8 cellular contexts compared by ENCODE assay signal in the genomic region with DNA sequence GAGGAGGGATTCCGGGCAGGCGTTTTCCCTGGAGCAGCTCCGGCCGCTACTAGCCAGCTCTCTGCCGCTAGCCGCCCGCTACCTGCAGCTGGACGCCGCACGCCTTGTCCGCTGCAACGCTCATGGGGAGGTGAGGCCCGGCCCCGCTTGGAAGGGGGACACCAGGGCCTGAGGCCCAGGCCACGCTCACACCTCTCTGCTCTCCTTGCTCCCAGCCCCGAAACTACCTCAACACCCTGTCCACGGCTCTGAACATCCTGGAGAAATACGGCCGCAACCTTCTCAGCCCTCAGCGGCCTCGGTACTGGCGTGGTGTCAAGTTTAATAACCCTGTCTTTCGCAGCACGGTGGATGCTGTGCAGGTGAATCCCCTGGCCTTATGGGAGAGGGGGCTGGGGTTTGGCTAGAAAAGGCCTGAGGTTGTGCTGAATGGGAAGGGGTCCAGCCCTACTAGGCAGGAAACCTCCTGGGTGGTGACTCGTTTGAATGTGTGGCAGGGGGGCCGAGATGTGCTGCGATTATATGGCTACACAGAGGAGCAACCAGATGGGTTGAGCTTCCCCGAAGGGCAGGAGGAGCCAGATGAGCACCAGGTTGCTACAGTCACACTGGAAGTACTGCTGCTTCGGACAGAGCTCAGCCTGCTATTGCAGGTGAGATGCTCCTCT. TPM values are rescaled to one million over a fixed set of nuclear protein-coding genes. Genes with fewer than 3 reads are reported as not detected.
DNase-seq lines count a peak whose midpoint lies in the region; ATAC-seq, FAIRE-seq and TF ChIP-seq lines count a peak whose summit lies in the region.

No MANE protein-coding gene starts in this region.

- peaks cover 62% of the 10 kb centered on the region for H3K79me2 ChIP-seq in keratinocyte (ENCODE audit: control insufficient read depth, insufficient read depth, low read length)

- H2AFZ ChIP-seq in keratinocyte (ENCODE audit: control insufficient read depth, low read length), result no peak overlapping the region

- no peaks in the 10 kb centered on the region for H3K9me3 ChIP-seq in keratinocyte (ENCODE audit: control insufficient read depth, low read depth, low read length)

- no peaks in the 10 kb centered on the region for H4K20me1 ChIP-seq in keratinocyte (ENCODE audit: control insufficient read depth, extremely low read depth, insufficient read depth, low read length)

- no peaks in the 10 kb centered on the region for H3K27me3 ChIP-seq in keratinocyte (ENCODE audit: control insufficient read depth, extremely low read depth, insufficient read depth, low read length)

- peaks cover 2% of the 10 kb centered on the region for H3K9me1 ChIP-seq in keratinocyte (ENCODE audit: control insufficient read depth, extremely low read depth, insufficient read depth, low read length)

- H3K4me3 ChIP-seq in keratinocyte (ENCODE audit: control insufficient read depth in 2 of 3, extremely low read depth in 1 of 3, insufficient read depth in 2 of 3, low read depth in 1 of 3, low read length in 3 of 3), result peak overlapping the region; percentile 82 to 97 (median 91)

- dilution Hi-C loops in keratinocyte (cut with MboI; ENCODE audit: extremely low pct_ligation_motif_present, low sequenced_read_pairs), result no loop called here

- H3K27ac Mint-ChIP-seq in T-helper 2 cell treated with Interferon-gamma antibody and Interleukin-4, amounts not matched to agents 5 μg/mL and 100 μg/mL, for 36 hours, result peak overlapping the region; percentile 82
- H3K27ac Mint-ChIP-seq in activated naive CD4-positive, alpha-beta T cell treated with anti-CD3 and anti-CD28 coated beads, Interleukin-2, amount 50 U/mL, for 72 hours, result peak overlapping the region; percentile 95 to 96

- peaks cover 73% of the 10 kb centered on the region for H3K36me3 Mint-ChIP-seq in T-helper 2 cell treated with Interferon-gamma antibody and Interleukin-4, amounts not matched to agents 5 μg/mL and 100 μg/mL, for 36 hours (ENCODE audit: low read depth)
- H3K36me3 Mint-ChIP-seq in activated naive CD4-positive, alpha-beta T cell treated with anti-CD3 and anti-CD28 coated beads, Interleukin-2, amount 50 U/mL, for 72 hours, result peaks cover 51 to 60% of the 10 kb centered on the region in 2 donors

- DNase-seq in T-helper 2 cell treated with Interferon-gamma antibody and Interleukin-4, amounts not matched to agents 5 μg/mL and 100 μg/mL, for 36 hours (ENCODE audit: low spot score), result no peak
- DNase-seq in T-helper 2 cell (no peak), keratinocyte (ENCODE audit: low read depth, low spot score) (no peak), Ammon's horn (ENCODE audit: low spot score) (no peak)
- no peak for DNase-seq in activated naive CD4-positive, alpha-beta T cell treated with anti-CD3 and anti-CD28 coated beads, Interleukin-2, amount 50 U/mL, for 72 hours (ENCODE audit: low spot score in 2 of 2)
- DNase-seq in activated effector memory CD4-positive, alpha-beta T cell treated with anti-CD3 and anti-CD28 coated beads, Interleukin-2, amount 50 U/mL, for 16 hours, result no peak

- H3K27me3 Mint-ChIP-seq in T-helper 2 cell treated with Interferon-gamma antibody and Interleukin-4, amounts not matched to agents 5 μg/mL and 100 μg/mL, for 36 hours (ENCODE audit: low read depth), result no peaks in the 10 kb centered on the region

- peaks cover 20% of the 10 kb centered on the region for H3K4me1 ChIP-seq in keratinocyte (ENCODE audit: control insufficient read depth, extremely low read depth, insufficient read depth, low read length)

- no peak for ATAC-seq in activated naive CD4-positive, alpha-beta T cell treated with anti-CD3 and anti-CD28 coated beads, Interleukin-2, amount 50 U/mL, for 72 hours
- no peak for ATAC-seq in HG02852 (IDR thresholded peaks at IDR 0.05; ENCODE audit: unreplicated experiment)

- FAIRE-seq in keratinocyte (lab: Jason Lieb, UNC), result no peak

- TF ChIP-seq CTCF in keratinocyte (optimal IDR thresholded peaks at IDR 0.05 in 1 of 3, IDR thresholded peaks at IDR 0.05 in 1 of 3, conservative IDR thresholded peaks at IDR 0.05 in 1 of 3; ENCODE audit: extremely low read depth in 1 of 3, insufficient read depth in 2 of 3, low read length in 3 of 3), result no peak

- H3K27ac ChIP-seq in keratinocyte (ENCODE audit: control insufficient read depth, insufficient read depth, low read length), result peak overlapping the region; percentile 52
- peak overlapping the region; percentile 59 for H3K27ac ChIP-seq in temporal lobe (ENCODE audit: low read depth, low read length)

- peaks cover 48% of the 10 kb centered on the region for H3K4me1 Mint-ChIP-seq in T-helper 2 cell treated with Interferon-gamma antibody and Interleukin-4, amounts not matched to agents 5 μg/mL and 100 μg/mL, for 36 hours (ENCODE audit: low read depth)

- peaks cover 30 to 46% of the 10 kb centered on the region in 2 experiments for H3K36me3 ChIP-seq in keratinocyte (ENCODE audit: control insufficient read depth in 2 of 2, extremely low read depth in 1 of 2, insufficient read depth in 2 of 2, low read length in 2 of 2)

- peak overlapping the region; percentile 100 for H3K4me3 Mint-ChIP-seq in T-helper 2 cell treated with Interferon-gamma antibody and Interleukin-4, amounts not matched to agents 5 μg/mL and 100 μg/mL, for 36 hours

- no peaks in the 10 kb centered on the region for H3K9me3 Mint-ChIP-seq in T-helper 2 cell treated with Interferon-gamma antibody and Interleukin-4, amounts not matched to agents 5 μg/mL and 100 μg/mL, for 36 hours
- H3K9me3 Mint-ChIP-seq in activated naive CD4-positive, alpha-beta T cell treated with anti-CD3 and anti-CD28 coated beads, Interleukin-2, amount 50 U/mL, for 72 hours, result no peaks in the 10 kb centered on the region

- H3K4me2 ChIP-seq in keratinocyte (ENCODE audit: control insufficient read depth, extremely low read depth, insufficient read depth, low read depth, low read length), result peak overlapping the region; percentile 97

- H3K9ac ChIP-seq in keratinocyte (ENCODE audit: control insufficient read depth, extremely low read depth, insufficient read depth, low read length), result peak overlapping the region; percentile 88

RNA-seq across cellular contexts. Expression of gene RNF31, which starts 0.6 kb away (rescaled TPM):
- total RNA-seq in activated naive CD4-positive, alpha-beta T cell treated with anti-CD3 and anti-CD28 coated beads, Interleukin-2, amount 50 U/mL, for 72 hours, result 10 to 100 TPM; 81.5 to 90.7 TPM
- polyA plus RNA-seq in keratinocyte, result 17.4 to 23.0 TPM (median 19.8 TPM) in 3 replicates
- polyA plus RNA-seq in keratinocyte (2011; ENCODE audit: low read depth), result 12.7 TPM
- polyA plus RNA-seq in keratinocyte (2011; cell fraction: cytosol; rRNA removed), result 11.5 and 15.8 TPM in 2 replicates
- 70.4 and 79.7 TPM in 2 replicates for polyA plus RNA-seq in keratinocyte (2011; cell fraction: nucleus; rRNA removed)
- polyA plus RNA-seq in keratinocyte (2012; ENCODE audit: low replicate concordance), result 24.5 and 40.7 TPM in 2 replicates
- 56.4 to 154 TPM (median 60.1 TPM) in 3 replicates for polyA minus RNA-seq in keratinocyte
- polyA minus RNA-seq in keratinocyte (2011; cell fraction: cytosol; rRNA and poly(A)+ RNA removed), result 20.3 TPM
- 36.2 and 52.2 TPM in 2 replicates for polyA minus RNA-seq in keratinocyte (2011; cell fraction: nucleus; rRNA and poly(A)+ RNA removed)
- 27.5 TPM for total RNA-seq in temporal lobe

RNA-seq across cellular contexts. Expression of gene PSME2, which starts 1.5 kb away (rescaled TPM):
- total RNA-seq in activated naive CD4-positive, alpha-beta T cell treated with anti-CD3 and anti-CD28 coated beads, Interleukin-2, amount 50 U/mL, for 72 hours, result 100 to 1,000 TPM; 452 to 507 TPM
- 156 to 161 TPM (median 158 TPM) in 3 replicates for polyA plus RNA-seq in keratinocyte
- polyA plus RNA-seq in keratinocyte (2011; ENCODE audit: low read depth), result 31.8 TPM
- polyA plus RNA-seq in keratinocyte (2011; cell fraction: cytosol; rRNA removed), result 129 and 149 TPM in 2 replicates
- polyA plus RNA-seq in keratinocyte (2011; cell fraction: nucleus; rRNA removed), result 167 and 173 TPM in 2 replicates
- 94.0 and 206 TPM in 2 replicates for polyA plus RNA-seq in keratinocyte (2012; ENCODE audit: low replicate concordance)
- 39.1 to 68.2 TPM (median 60.0 TPM) in 3 replicates for polyA minus RNA-seq in keratinocyte
- 45.7 TPM for polyA minus RNA-seq in keratinocyte (2011; cell fraction: cytosol; rRNA and poly(A)+ RNA removed)
- polyA minus RNA-seq in keratinocyte (2011; cell fraction: nucleus; rRNA and poly(A)+ RNA removed), result 26.5 and 34.2 TPM in 2 replicates
- 17.2 TPM for total RNA-seq in temporal lobe

RNA-seq across cellular contexts. Expression of gene EMC9, which starts 6.5 kb away (rescaled TPM):
- 10 to 100 TPM; 36.8 to 64.2 TPM for total RNA-seq in activated naive CD4-positive, alpha-beta T cell treated with anti-CD3 and anti-CD28 coated beads, Interleukin-2, amount 50 U/mL, for 72 hours
- polyA plus RNA-seq in keratinocyte, result 9.5 to 14.2 TPM (median 11.0 TPM) in 3 replicates
- polyA plus RNA-seq in keratinocyte (2011; ENCODE audit: low read depth), result 10.6 TPM
- polyA plus RNA-seq in keratinocyte (2011; cell fraction: cytosol; rRNA removed), result 4.8 and 7.9 TPM in 2 replicates
- 9.9 and 11.8 TPM in 2 replicates for polyA plus RNA-seq in keratinocyte (2011; cell fraction: nucleus; rRNA removed)
- polyA plus RNA-seq in keratinocyte (2012; ENCODE audit: low replicate concordance), result 14.9 and 21.0 TPM in 2 replicates
- 4.1 to 5.1 TPM (median 5.0 TPM) in 3 replicates for polyA minus RNA-seq in keratinocyte
- 3.6 TPM for polyA minus RNA-seq in keratinocyte (2011; cell fraction: cytosol; rRNA and poly(A)+ RNA removed)
- 0.74 and 1.1 TPM in 2 replicates for polyA minus RNA-seq in keratinocyte (2011; cell fraction: nucleus; rRNA and poly(A)+ RNA removed)
- 4.7 TPM for total RNA-seq in temporal lobe

RNA-seq across cellular contexts. Expression of gene PSME1, which starts 11.9 kb away (rescaled TPM):
- 100 to 1,000 TPM; 355 to 401 TPM for total RNA-seq in activated naive CD4-positive, alpha-beta T cell treated with anti-CD3 and anti-CD28 coated beads, Interleukin-2, amount 50 U/mL, for 72 hours
- 46.7 to 176 TPM (median 75.1 TPM) in 3 replicates for polyA plus RNA-seq in keratinocyte
- 101 TPM for polyA plus RNA-seq in keratinocyte (2011; ENCODE audit: low read depth)
- polyA plus RNA-seq in keratinocyte (2011; cell fraction: cytosol; rRNA removed), result 65.1 and 74.1 TPM in 2 replicates
- 57.5 and 68.1 TPM in 2 replicates for polyA plus RNA-seq in keratinocyte (2011; cell fraction: nucleus; rRNA removed)
- 70.7 and 129 TPM in 2 replicates for polyA plus RNA-seq in keratinocyte (2012; ENCODE audit: low replicate concordance)
- polyA minus RNA-seq in keratinocyte, result 24.9 to 28.0 TPM (median 26.8 TPM) in 3 replicates
- 14.2 TPM for polyA minus RNA-seq in keratinocyte (2011; cell fraction: cytosol; rRNA and poly(A)+ RNA removed)
- polyA minus RNA-seq in keratinocyte (2011; cell fraction: nucleus; rRNA and poly(A)+ RNA removed), result 6.8 and 10.9 TPM in 2 replicates
- 16.0 TPM for total RNA-seq in temporal lobe

RNA-seq across cellular contexts. Expression of gene IRF9, which starts 13.2 kb away (rescaled TPM):
- 100 to 1,000 TPM; 183 to 227 TPM for total RNA-seq in activated naive CD4-positive, alpha-beta T cell treated with anti-CD3 and anti-CD28 coated beads, Interleukin-2, amount 50 U/mL, for 72 hours
- polyA plus RNA-seq in keratinocyte, result 117 to 126 TPM (median 117 TPM) in 3 replicates
- 9.2 TPM for polyA plus RNA-seq in keratinocyte (2011; ENCODE audit: low read depth)
- 64.0 and 82.4 TPM in 2 replicates for polyA plus RNA-seq in keratinocyte (2011; cell fraction: cytosol; rRNA removed)
- polyA plus RNA-seq in keratinocyte (2011; cell fraction: nucleus; rRNA removed), result 194 and 196 TPM in 2 replicates
- 42.5 and 99.2 TPM in 2 replicates for polyA plus RNA-seq in keratinocyte (2012; ENCODE audit: low replicate concordance)
- 116 to 148 TPM (median 144 TPM) in 3 replicates for polyA minus RNA-seq in keratinocyte
- polyA minus RNA-seq in keratinocyte (2011; cell fraction: cytosol; rRNA and poly(A)+ RNA removed), result 73.3 TPM
- 78.8 and 80.3 TPM in 2 replicates for polyA minus RNA-seq in keratinocyte (2011; cell fraction: nucleus; rRNA and poly(A)+ RNA removed)
- 10.8 TPM for total RNA-seq in temporal lobe

Comparison
In these comparisons a context has a peak if more than half of its experiments do, and no peak if none do; other contexts are left out.
1. RNA of gene PSME2, which starts 1.5 kb away (total RNA-seq): 452 to 507 TPM in activated naive CD4-positive, alpha-beta T cell treated with anti-CD3 and anti-CD28 coated beads, Interleukin-2, amount 50 U/mL, for 72 hours; 17.2 TPM in temporal lobe (single experiment); every median in the first group is over 10 times any median in the second.